8 cellular contexts compared by ENCODE assay signal in the genomic region with DNA sequence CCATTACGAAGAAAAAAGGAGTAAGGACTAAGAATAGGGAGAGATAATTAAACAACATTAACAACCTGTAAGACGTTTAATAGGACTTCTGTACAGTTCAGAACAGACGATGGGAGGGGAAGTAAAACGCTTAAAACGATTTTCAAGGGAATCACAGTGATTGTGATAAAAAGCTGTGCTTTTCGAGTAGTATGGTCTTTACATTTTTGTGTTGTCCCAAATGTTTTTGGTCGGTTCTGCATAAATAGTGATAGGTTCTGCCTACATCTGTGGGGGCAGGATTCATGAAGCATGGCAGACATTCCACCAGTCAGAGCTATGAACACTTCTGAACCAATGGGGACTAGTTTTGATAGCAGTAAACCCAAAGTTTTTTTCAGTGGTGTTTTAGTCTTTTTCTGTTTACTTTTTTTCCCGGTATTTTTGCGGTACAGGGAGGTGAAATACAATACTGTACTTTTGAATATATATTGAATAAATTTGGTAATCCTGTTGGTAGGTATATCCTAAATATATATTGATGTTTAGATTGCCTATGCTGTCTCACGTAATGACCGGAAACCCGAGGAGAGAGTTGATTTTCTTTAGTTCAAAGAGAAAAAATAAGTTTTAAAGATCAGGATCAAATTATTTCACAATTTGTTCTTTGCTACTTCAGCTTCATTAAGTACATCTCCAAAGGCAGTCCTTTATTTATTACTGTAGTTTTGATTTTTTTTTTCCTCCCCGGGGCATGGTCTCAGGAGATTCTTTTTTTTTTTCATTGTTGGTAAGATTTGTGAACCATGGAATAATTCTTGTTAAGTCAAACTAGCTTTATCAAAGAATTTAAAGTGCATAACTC. TPM values are rescaled to one million over a fixed set of nuclear protein-coding genes. Genes with fewer than 3 reads are reported as not detected.
DNase-seq lines count a peak whose midpoint lies in the region; ATAC-seq lines count a peak whose summit lies in the region.

No MANE protein-coding gene starts in this region.

- POLR2A ChIA-PET in activated CD4-positive, alpha-beta T cell treated with anti-CD3 and anti-CD28 coated beads for 36 hours (lab: Charles Lee) = no interaction called here

- no peaks in the 10 kb centered on the region for H3K27me3 Mint-ChIP-seq in activated CD4-positive, alpha-beta T cell treated with anti-CD3 and anti-CD28 coated beads for 36 hours

- H3K27me3 ChIP-seq in ectodermal cell (ENCODE audit: control insufficient read depth, insufficient read depth, low read length, poor library complexity, severe bottlenecking) (peaks cover 16% of the 10 kb centered on the region), mononuclear cell (ENCODE audit: insufficient read depth, low read length) (no peaks in the 10 kb centered on the region)

- H3K4me3 ChIP-seq in ectodermal cell (ENCODE audit: insufficient read depth, low read depth, low read length) (peak overlapping the region; percentile 80), mononuclear cell (ENCODE audit: low read length) (peak overlapping the region; percentile 94), urinary bladder (ENCODE audit: low read depth, low read length) (peak overlapping the region; percentile 89)

- H3K9me3 Mint-ChIP-seq in activated CD4-positive, alpha-beta T cell treated with anti-CD3 and anti-CD28 coated beads for 36 hours (ENCODE audit: low read depth) = no peaks in the 10 kb centered on the region

- DNase-seq in activated CD4-positive, alpha-beta T cell treated with anti-CD3 and anti-CD28 coated beads for 36 hours = peak; percentile 51
- no peak for DNase-seq in activated CD4-positive, alpha-beta T cell treated with anti-CD3 and anti-CD28 coated beads, Interleukin-2, amount 50 U/mL, for 4 hours
- DNase-seq in SW 1271 (lab: John Stamatoyannopoulos, UW) = peak; percentile 52 to 86

- no peaks in the 10 kb centered on the region for H3K36me3 ChIP-seq in ectodermal cell (ENCODE audit: control insufficient read depth, insufficient read depth, low read length)
- no peaks in the 10 kb centered on the region for H3K36me3 ChIP-seq in urinary bladder (ENCODE audit: insufficient read depth)

- peaks cover 8% of the 10 kb centered on the region for H3K36me3 Mint-ChIP-seq in activated CD4-positive, alpha-beta T cell treated with anti-CD3 and anti-CD28 coated beads for 36 hours (ENCODE audit: low read depth)

- no peak overlapping the region for H3K27ac ChIP-seq in ectodermal cell (ENCODE audit: insufficient read depth, low read depth, low read length, poor library complexity, severe bottlenecking)
- H3K27ac ChIP-seq in urinary bladder (ENCODE audit: low read depth) = no peak overlapping the region

- WGBS in ectodermal cell, 2 experiments = 0% methylated on average over 7 to 8 of the region's 13 CpGs
- under 1% methylated on average over 13 of the region's 13 CpGs for WGBS in urinary bladder

- peak overlapping the region; percentile 98 for H3K27ac Mint-ChIP-seq in activated CD4-positive, alpha-beta T cell treated with anti-CD3 and anti-CD28 coated beads for 36 hours

- CTCF ChIA-PET in activated CD4-positive, alpha-beta T cell treated with anti-CD3 and anti-CD28 coated beads for 36 hours (lab: Charles Lee) = interaction anchor here (1.0 kb wide), 1 partner anchor 216 kb away, joined by 4 read pairs; a partner anchor contains a TSS

- H3K4me1 Mint-ChIP-seq in activated CD4-positive, alpha-beta T cell treated with anti-CD3 and anti-CD28 coated beads for 36 hours = peaks cover 42% of the 10 kb centered on the region

- peak; percentile 44 for ATAC-seq in activated CD4-positive, alpha-beta T cell treated with anti-CD3 and anti-CD28 coated beads for 36 hours
- ATAC-seq in HG03108 (IDR thresholded peaks at IDR 0.05; ENCODE audit: unreplicated experiment) = peak; percentile 28
- ATAC-seq in HG02588 (IDR thresholded peaks at IDR 0.05; ENCODE audit: unreplicated experiment) = no peak

- intact Hi-C loops in activated CD4-positive, alpha-beta T cell treated with anti-CD3 and anti-CD28 coated beads for 36 hours (cut with DNase I, micrococcal nuclease) = loop anchor here (2.0 to 10.0 kb wide), 10 partner anchors 35 to 897 kb away; a partner anchor contains a TSS

- H3K9me3 ChIP-seq in ectodermal cell (ENCODE audit: control insufficient read depth, low read length) (no peaks in the 10 kb centered on the region), mononuclear cell (ENCODE audit: low read depth, low read length) (no peaks in the 10 kb centered on the region)

- peak overlapping the region; percentile 85 for H3K4me3 Mint-ChIP-seq in activated CD4-positive, alpha-beta T cell treated with anti-CD3 and anti-CD28 coated beads for 36 hours

- H3K4me1 ChIP-seq in ectodermal cell (ENCODE audit: control insufficient read depth, insufficient read depth, low read length) (peaks cover 8% of the 10 kb centered on the region), mononuclear cell (ENCODE audit: insufficient read depth, low read length) (peaks cover 33% of the 10 kb centered on the region), urinary bladder (ENCODE audit: insufficient read depth) (no peaks in the 10 kb centered on the region)

RNA-seq across cellular contexts. Expression of a gene that starts 1.3 kb away (rescaled TPM):
- 10 to 100 TPM; 44.8 to 52.3 TPM for total RNA-seq in activated CD4-positive, alpha-beta T cell treated with anti-CD3 and anti-CD28 coated beads for 36 hours
- 34.4 TPM for polyA plus RNA-seq in ectodermal cell (2013, experiment 1 of 4)
- 40.2 TPM for polyA plus RNA-seq in ectodermal cell (2013, experiment 2 of 4)
- 26.7 TPM for polyA plus RNA-seq in ectodermal cell (2013, experiment 3 of 4)
- polyA plus RNA-seq in ectodermal cell (2013, experiment 4 of 4) = 30.6 TPM
- total RNA-seq in mononuclear cell (146 TPM), urinary bladder (225 TPM)
- 22.3 TPM for polyA plus RNA-seq in urinary bladder

Comparison
In these comparisons a context has a peak if more than half of its experiments do, and no peak if none do; other contexts are left out.
1. DNase-seq: peak in activated CD4-positive, alpha-beta T cell treated with anti-CD3 and anti-CD28 coated beads for 36 hours (single experiment) and SW 1271 (2 of 2); none in activated CD4-positive, alpha-beta T cell treated with anti-CD3 and anti-CD28 coated beads, Interleukin-2, amount 50 U/mL, for 4 hours (0 of 2).
2. Peak in every context shown above with its lines, with median percentiles within 50 percentile points of each other: H3K4me3 ChIP-seq.